ENCODE assay signal across 23 cellular contexts in genomic region chr12:101276433-101276832, GRCh38. TPM values are rescaled to one million over a fixed set of nuclear protein-coding genes. Genes with fewer than 3 reads are reported as not detected.
DNase-seq lines count a peak whose midpoint lies in the region; TF ChIP-seq lines count a peak whose summit lies in the region.
"Had no signal": no experiment of that assay in that cellular context is flagged by ENCODE, and none has a peak within 500 bp of the region (broad histone marks: within the 10 kb centered on the region; RNA-seq: fewer than 3 reads in every experiment).

No MANE protein-coding gene starts in this region.

- H3K27me3 Mint-ChIP-seq in endothelial cell (ENCODE audit: unreplicated experiment): no peaks in the 10 kb centered on the region

- H2AFZ ChIP-seq in osteoblast (ENCODE audit: low read length): no peak overlapping the region

- H4K20me1 ChIP-seq in osteoblast (ENCODE audit: insufficient read depth, low read length): no peaks in the 10 kb centered on the region
- H4K20me1 ChIP-seq: BLaER1 had no signal

- no peaks in the 10 kb centered on the region for H3K36me3 Mint-ChIP-seq in endothelial cell (ENCODE audit: low read depth, unreplicated experiment)
- H3K36me3 Mint-ChIP-seq: CD14-positive monocyte; CD4-positive, CD25-positive, alpha-beta regulatory T cell had no signal

- H3K4me3 ChIP-seq in colonic mucosa (no peak overlapping the region), testis (no peak overlapping the region), osteoblast (ENCODE audit: insufficient read depth, low read length) (no peak overlapping the region)
- H3K4me3 ChIP-seq: BLaER1, GM12878 had no signal

- H3K79me2 ChIP-seq in osteoblast (ENCODE audit: insufficient read depth, low read length): peaks cover 13% of the 10 kb centered on the region

- no peaks in the 10 kb centered on the region for H3K27me3 ChIP-seq in colonic mucosa
- no peaks in the 10 kb centered on the region for H3K27me3 ChIP-seq in testis
- H3K27me3 ChIP-seq in osteoblast (ENCODE audit: insufficient read depth, low read length): no peaks in the 10 kb centered on the region
- H3K27me3 ChIP-seq: BE2C, BLaER1 had no signal

- 62 to 70% methylated on average over 1 of the region's 1 CpG for WGBS in testis, 2 donors

- H3K4me3 Mint-ChIP-seq in endothelial cell (ENCODE audit: unreplicated experiment): no peak overlapping the region
- H3K4me3 Mint-ChIP-seq: CD14-positive monocyte; CD4-positive, alpha-beta memory T cell; CD8-positive, alpha-beta memory T cell had no signal

- H3K36me3 ChIP-seq in colonic mucosa (no peaks in the 10 kb centered on the region), testis (ENCODE audit: low read depth, missing control alignments) (no peaks in the 10 kb centered on the region), osteoblast (ENCODE audit: insufficient read depth, low read length) (no peaks in the 10 kb centered on the region)
- H3K36me3 ChIP-seq: BE2C, BLaER1 had no signal

- no peaks in the 10 kb centered on the region for H3K9me3 Mint-ChIP-seq in endothelial cell (ENCODE audit: unreplicated experiment)
- H3K9me3 Mint-ChIP-seq: CD14-positive monocyte; CD4-positive, alpha-beta memory T cell; CD4-positive, CD25-positive, alpha-beta regulatory T cell; CD8-positive, alpha-beta memory T cell had no signal

- no peaks in the 10 kb centered on the region for H3K4me1 Mint-ChIP-seq in endothelial cell (ENCODE audit: unreplicated experiment)

- H3K27ac Mint-ChIP-seq in endothelial cell (ENCODE audit: unreplicated experiment): no peak overlapping the region
- H3K27ac Mint-ChIP-seq: CD14-positive monocyte; CD4-positive, alpha-beta memory T cell; CD4-positive, CD25-positive, alpha-beta regulatory T cell; CD8-positive, alpha-beta memory T cell had no signal

- H3K4me1 ChIP-seq in colonic mucosa (no peaks in the 10 kb centered on the region), testis (peaks cover 8% of the 10 kb centered on the region), osteoblast (ENCODE audit: insufficient read depth, low read length) (peaks cover 8% of the 10 kb centered on the region)
- H3K4me1 ChIP-seq: BE2C had no signal

- peak overlapping the region; percentile 45; the same call in 1 of the 2 replicates for H3K27ac ChIP-seq in 22Rv1
- peak overlapping the region; percentile 19 for H3K27ac ChIP-seq in colonic mucosa
- peak overlapping the region; percentile 37 to 65 for H3K27ac ChIP-seq in testis
- no peak overlapping the region for H3K27ac ChIP-seq in osteoblast (ENCODE audit: low read depth, low read length)
- H3K27ac ChIP-seq: BLaER1 had no signal

- H3K4me2 ChIP-seq in osteoblast (ENCODE audit: insufficient read depth, low read length): no peak overlapping the region
- H3K4me2 ChIP-seq: BLaER1 had no signal

- intact Hi-C loops in colonic mucosa (cut with DNase I) (no loop called here), testis (cut with DNase I; ENCODE audit: low total_unique reads) (no loop called here)

- TF ChIP-seq POLR2A in testis (IDR thresholded peaks at IDR 0.05): no peak

- TF ChIP-seq CTCF in 22Rv1 (IDR thresholded peaks at IDR 0.05) (no peak), colonic mucosa (IDR thresholded peaks at IDR 0.05) (no peak), testis (IDR thresholded peaks at IDR 0.05) (no peak), endothelial cell (IDR thresholded peaks at IDR 0.05; ENCODE audit: unreplicated experiment) (no peak), osteoblast (IDR thresholded peaks at IDR 0.05; ENCODE audit: extremely low read depth, low read depth, low read length) (no peak)

- H3K9ac ChIP-seq in colonic mucosa (ENCODE audit: low read depth in 2 of 2, low read length in 2 of 2): no peak overlapping the region
- H3K9ac ChIP-seq: BLaER1 had no signal

- no peaks in the 10 kb centered on the region for H3K9me3 ChIP-seq in colonic mucosa
- H3K9me3 ChIP-seq in testis: no peaks in the 10 kb centered on the region
- no peaks in the 10 kb centered on the region for H3K9me3 ChIP-seq in osteoblast (ENCODE audit: low read depth, low read length)
- H3K9me3 ChIP-seq: BE2C, BLaER1 had no signal

- DNase-seq in colonic mucosa (no peak), testis (no peak), endothelial cell (ENCODE audit: low spot score) (no peak), osteoblast (ENCODE audit: insufficient read length, low spot score, missing footprints) (no peak)
- DNase-seq: 8988T; ACHN; BE2C; C1 segment of cervical spinal cord; CD4-positive, alpha-beta memory T cell; CD4-positive, CD25-positive, alpha-beta regulatory T cell; CD8-positive, alpha-beta memory T cell; COR-L47; DMS 273 treated with DMSO at 0.1 percent for 48 hours; DMS153; DMS53; DMS79; DND-41; EL; GDM1 had no signal

RNA-seq across cellular contexts. Expression of gene UTP20, which starts 3.5 kb away (rescaled TPM):
- 10 to 100 TPM in 1 of 2 donors, 1 to 10 TPM in 1; 7.2 to 13.5 TPM for total RNA-seq in colonic mucosa
- 10 to 100 TPM; 29.2 to 31.7 TPM for total RNA-seq in testis
- polyA plus RNA-seq in testis (ENCODE audit: insufficient read depth, low read depth, low replicate concordance): 12.7 TPM
- total RNA-seq in endothelial cell (ENCODE audit: unreplicated experiment): 12.3 TPM
- total RNA-seq in osteoblast: 18.3 and 18.8 TPM in 2 replicates
